ENCODE assay signal across 11 cellular contexts in the genomic region with DNA sequence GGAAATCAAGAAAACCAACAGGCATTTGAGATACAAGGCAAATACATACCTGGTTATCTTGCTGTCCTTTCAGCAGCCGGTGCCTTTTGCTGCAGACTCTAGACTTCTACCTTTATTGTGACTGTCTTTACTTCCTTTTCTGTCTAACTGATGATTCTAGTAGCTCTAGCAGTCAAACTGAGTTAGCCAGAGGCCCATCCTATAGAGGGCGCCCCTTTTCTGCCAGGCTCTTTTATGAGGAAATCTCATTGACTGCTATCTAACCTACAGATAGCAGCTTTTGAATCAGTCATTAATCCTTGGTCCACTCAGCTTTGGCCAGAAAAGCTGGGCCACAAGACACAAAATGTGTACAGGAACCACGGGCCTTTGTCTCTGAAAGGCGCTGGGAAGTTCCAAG.
DNase-seq lines count a peak whose midpoint lies in the region; FAIRE-seq and TF ChIP-seq lines count a peak whose summit lies in the region.
"Had no signal": no experiment of that assay in that cellular context is flagged by ENCODE, and none has a peak within 500 bp of the region (broad histone marks: within the 10 kb centered on the region; RNA-seq: fewer than 3 reads in every experiment).

No MANE protein-coding gene starts in this region.

- no peaks in the 10 kb centered on the region for H3K9me3 ChIP-seq in kidney (ENCODE audit: control insufficient read depth in 1 of 2, low read length in 2 of 2)

- no peak overlapping the region for H3K9ac ChIP-seq in kidney (ENCODE audit: low read length in 2 of 2)

- no peaks in the 10 kb centered on the region for H3K27me3 ChIP-seq in GM06990 (replicated peaks; ENCODE audit: control insufficient read depth, insufficient read depth, low read length)

- intact Hi-C loops in kidney (cut with DNase I), result no loop called here
- intact Hi-C loops in activated T-helper 1 cell treated with anti-CD3 and anti-CD28 coated beads, Interleukin-12 subunit alpha, Interleukin-12 subunit beta, Interleukin-2, Interleukin-4 antibody, amounts not matched to agents 30 ng/mL and 10 ng/mL and 1 ng/mL, durations not matched to agents 14 hours and 24 hours and 36 hours (cut with micrococcal nuclease), result no loop called here

- H3K4me3 ChIP-seq in GM06990 (replicated peaks; ENCODE audit: low read depth, low read length) (no peak overlapping the region), choroid plexus epithelial cell (ENCODE audit: low read depth, low read length) (no peak overlapping the region), kidney (ENCODE audit: low read length in 2 of 2) (no peak overlapping the region)
- H3K4me3 ChIP-seq: psoas muscle had no signal

- H3K36me3 Mint-ChIP-seq in activated T-helper 1 cell treated with anti-CD3 and anti-CD28 coated beads, Interleukin-12 subunit alpha, Interleukin-12 subunit beta, Interleukin-2, Interleukin-4 antibody, amounts not matched to agents 30 ng/mL and 10 ng/mL and 1 ng/mL, durations not matched to agents 14 hours and 24 hours and 36 hours (ENCODE audit: low read depth), result no peaks in the 10 kb centered on the region
- H3K36me3 Mint-ChIP-seq: activated naive CD4-positive, alpha-beta T cell treated with anti-CD3 and anti-CD28 coated beads, Interleukin-2, amount 50 U/mL, for 72 hours; stimulated activated memory B cell treated with anti-CD40 and anti-IgM and Interleukin-4, amounts not matched to agents 10 μg/mL and 1 μg/mL and 100 μg/mL, for 72 hours had no signal

- H3K36me3 ChIP-seq in GM06990 (ENCODE audit: control insufficient read depth, insufficient read depth, low read length) (no peaks in the 10 kb centered on the region), kidney (ENCODE audit: control insufficient read depth in 1 of 2, insufficient read depth in 2 of 2, low read length in 2 of 2) (no peaks in the 10 kb centered on the region)

- peaks cover 9% of the 10 kb centered on the region for H3K27me3 Mint-ChIP-seq in activated T-helper 1 cell treated with anti-CD3 and anti-CD28 coated beads, Interleukin-12 subunit alpha, Interleukin-12 subunit beta, Interleukin-2, Interleukin-4 antibody, amounts not matched to agents 30 ng/mL and 10 ng/mL and 1 ng/mL, durations not matched to agents 14 hours and 24 hours and 36 hours (ENCODE audit: insufficient read depth)
- H3K27me3 Mint-ChIP-seq: stimulated activated memory B cell treated with anti-CD40 and anti-IgM and Interleukin-4, amounts not matched to agents 10 μg/mL and 1 μg/mL and 100 μg/mL, for 72 hours had no signal

- peak; percentile 46 for TF ChIP-seq CTCF in 22Rv1 (IDR thresholded peaks at IDR 0.05)
- TF ChIP-seq CTCF in GM06990 (IDR thresholded peaks at IDR 0.05; ENCODE audit: insufficient read depth, low read length, poor library complexity, severe bottlenecking), result peak; percentile 57
- TF ChIP-seq CTCF in choroid plexus epithelial cell (conservative IDR thresholded peaks at IDR 0.05; ENCODE audit: low read depth, low read length), result peak; percentile 56
- no peak for TF ChIP-seq CTCF in kidney (IDR thresholded peaks at IDR 0.05; ENCODE audit: borderline replicate concordance, extremely low read depth, insufficient read depth)

- H3K4me3 Mint-ChIP-seq in activated T-helper 1 cell treated with anti-CD3 and anti-CD28 coated beads, Interleukin-12 subunit alpha, Interleukin-12 subunit beta, Interleukin-2, Interleukin-4 antibody, amounts not matched to agents 30 ng/mL and 10 ng/mL and 1 ng/mL, durations not matched to agents 14 hours and 24 hours and 36 hours, result no peak overlapping the region
- H3K4me3 Mint-ChIP-seq: stimulated activated memory B cell treated with anti-CD40 and anti-IgM and Interleukin-4, amounts not matched to agents 10 μg/mL and 1 μg/mL and 100 μg/mL, for 72 hours had no signal

- no peak for FAIRE-seq in kidney (lab: Jason Lieb, UNC)

- DNase-seq in GM06990 (ENCODE audit: extremely low read depth, insufficient read length) (no peak), NCI-H526 treated with DMSO at 0.1 percent for 48 hours (lab: John Stamatoyannopoulos, UW) (peak; percentile 14), choroid plexus epithelial cell (ENCODE audit: low read depth) (peak; percentile 24), kidney (no peak), inferior parietal cortex (ENCODE audit: extremely low spot score) (no peak)
- no peak for DNase-seq in activated T-helper 1 cell treated with anti-CD3 and anti-CD28 coated beads, Interleukin-12 subunit alpha, Interleukin-12 subunit beta, Interleukin-2, Interleukin-4 antibody, amounts not matched to agents 30 ng/mL and 10 ng/mL and 1 ng/mL, durations not matched to agents 14 hours and 24 hours and 36 hours (ENCODE audit: low spot score)
- DNase-seq in NK-92 treated with Interleukin-12 subunit alpha and Interleukin-12 subunit beta, amount 100 ng/mL, for 24 hours (lab: John Stamatoyannopoulos, UW), result no peak
- DNase-seq: psoas muscle had no signal

- H3K27ac ChIP-seq in 22Rv1 (no peak overlapping the region), kidney (ENCODE audit: low read depth in 2 of 2, low read length in 2 of 2) (no peak overlapping the region)
- H3K27ac ChIP-seq: psoas muscle had no signal

- H3K9me3 Mint-ChIP-seq in activated T-helper 1 cell treated with anti-CD3 and anti-CD28 coated beads, Interleukin-12 subunit alpha, Interleukin-12 subunit beta, Interleukin-2, Interleukin-4 antibody, amounts not matched to agents 30 ng/mL and 10 ng/mL and 1 ng/mL, durations not matched to agents 14 hours and 24 hours and 36 hours, result no peaks in the 10 kb centered on the region
- H3K9me3 Mint-ChIP-seq: activated naive CD4-positive, alpha-beta T cell treated with anti-CD3 and anti-CD28 coated beads, Interleukin-2, amount 50 U/mL, for 72 hours; stimulated activated memory B cell treated with anti-CD40 and anti-IgM and Interleukin-4, amounts not matched to agents 10 μg/mL and 1 μg/mL and 100 μg/mL, for 72 hours had no signal

- peaks cover 4% of the 10 kb centered on the region for H3K4me1 Mint-ChIP-seq in activated T-helper 1 cell treated with anti-CD3 and anti-CD28 coated beads, Interleukin-12 subunit alpha, Interleukin-12 subunit beta, Interleukin-2, Interleukin-4 antibody, amounts not matched to agents 30 ng/mL and 10 ng/mL and 1 ng/mL, durations not matched to agents 14 hours and 24 hours and 36 hours (ENCODE audit: low read depth)

- H3K27ac Mint-ChIP-seq in activated T-helper 1 cell treated with anti-CD3 and anti-CD28 coated beads, Interleukin-12 subunit alpha, Interleukin-12 subunit beta, Interleukin-2, Interleukin-4 antibody, amounts not matched to agents 30 ng/mL and 10 ng/mL and 1 ng/mL, durations not matched to agents 14 hours and 24 hours and 36 hours, result no peak overlapping the region
- H3K27ac Mint-ChIP-seq: activated naive CD4-positive, alpha-beta T cell treated with anti-CD3 and anti-CD28 coated beads, Interleukin-2, amount 50 U/mL, for 72 hours; stimulated activated memory B cell treated with anti-CD40 and anti-IgM and Interleukin-4, amounts not matched to agents 10 μg/mL and 1 μg/mL and 100 μg/mL, for 72 hours had no signal

- no peaks in the 10 kb centered on the region for H3K4me1 ChIP-seq in kidney (ENCODE audit: control insufficient read depth in 1 of 2, insufficient read depth in 1 of 2, low read depth in 1 of 2, low read length in 2 of 2)
- H3K4me1 ChIP-seq: psoas muscle had no signal

Comparison
In these comparisons a context has a peak if more than half of its experiments do, and no peak if none do; other contexts are left out.
1. DNase-seq: peak in NCI-H526 treated with DMSO at 0.1 percent for 48 hours (single experiment) and choroid plexus epithelial cell (single experiment); none in GM06990 (single experiment), kidney (single experiment), activated T-helper 1 cell treated with anti-CD3 and anti-CD28 coated beads, Interleukin-12 subunit alpha, Interleukin-12 subunit beta, Interleukin-2, Interleukin-4 antibody, amounts not matched to agents 30 ng/mL and 10 ng/mL and 1 ng/mL, durations not matched to agents 14 hours and 24 hours and 36 hours (single experiment), NK-92 treated with Interleukin-12 subunit alpha and Interleukin-12 subunit beta, amount 100 ng/mL, for 24 hours (single experiment) and inferior parietal cortex (single experiment).